Comparison of ENCODE assay signal across 19 cellular contexts in genomic region chr15:70650567-70650966, GRCh38.
"Had no signal": no experiment of that assay in that cellular context is flagged by ENCODE, and none has a peak within 500 bp of the region (broad histone marks: within the 10 kb centered on the region; RNA-seq: fewer than 3 reads in every experiment).

No MANE protein-coding gene starts in this region.

- H3K4me1 ChIP-seq: colonic mucosa, suprapubic skin, upper lobe of left lung, uterus had no signal

- H3K36me3 ChIP-seq: colonic mucosa, uterus had no signal

- H3K4me3 Mint-ChIP-seq: memory B cell, mesothelial cell of epicardium, natural killer cell, neural crest cell had no signal

- DNase-seq: colonic mucosa; dorsolateral prefrontal cortex; effector CD8-positive, alpha-beta T cell; esophagus squamous epithelium; heart right ventricle; hypothalamus; natural killer cell; posterior cingulate gyrus; right cardiac atrium; stimulated activated CD4-positive, alpha-beta T cell treated with anti-CD3 and anti-CD28 coated beads, Interleukin-2, amount 100 ng/mL, for 48 hours; stimulated activated naive CD8-positive, alpha-beta T cell treated with anti-CD3 and anti-CD28 coated beads, Interleukin-15, Interleukin-2, amounts not matched to agents 100 U/mL and 50 U/mL, for 24 hours; thyroid gland; upper lobe of left lung; uterus had no signal

- H3K27me3 ChIP-seq: colonic mucosa, dorsolateral prefrontal cortex, heart right ventricle, suprapubic skin, thyroid gland, upper lobe of left lung, uterus had no signal

- H3K9me3 Mint-ChIP-seq: memory B cell, mesothelial cell of epicardium, natural killer cell had no signal

- H3K4me2 ChIP-seq: smooth muscle cell had no signal

- H3K27ac Mint-ChIP-seq: memory B cell, mesothelial cell of epicardium, natural killer cell had no signal

- H3K36me3 Mint-ChIP-seq: memory B cell, natural killer cell had no signal

- H3K4me1 Mint-ChIP-seq: memory B cell, mesothelial cell of epicardium, natural killer cell had no signal

- H3K9me3 ChIP-seq: colonic mucosa, esophagus squamous epithelium, heart right ventricle, suprapubic skin, thyroid gland, upper lobe of left lung, uterus had no signal

- H3K4me3 ChIP-seq: colonic mucosa, dorsolateral prefrontal cortex, esophagus squamous epithelium, heart right ventricle, smooth muscle cell, suprapubic skin, thyroid gland, upper lobe of left lung, uterus had no signal

- H3K27ac ChIP-seq: colonic mucosa, dorsolateral prefrontal cortex, esophagus squamous epithelium, suprapubic skin, thyroid gland, upper lobe of left lung, uterus had no signal
